In genomic region chr11:22203281-22203680, GRCh38 we compare ENCODE assay signal across 22 cellular contexts. TPM values are rescaled to one million over a fixed set of nuclear protein-coding genes. Genes with fewer than 3 reads are reported as not detected.
DNase-seq lines count a peak whose midpoint lies in the region; ATAC-seq lines count a peak whose summit lies in the region.
"Had no signal": no experiment of that assay in that cellular context is flagged by ENCODE, and none has a peak within 500 bp of the region (broad histone marks: within the 10 kb centered on the region; RNA-seq: fewer than 3 reads in every experiment).

No MANE protein-coding gene starts in this region.

- ATAC-seq in GM18517 (IDR thresholded peaks at IDR 0.05; ENCODE audit: unreplicated experiment) = peak; percentile 93
- ATAC-seq in GM19452 (IDR thresholded peaks at IDR 0.05; ENCODE audit: unreplicated experiment) = peak; percentile 77
- ATAC-seq in HG02870 (IDR thresholded peaks at IDR 0.05; ENCODE audit: unreplicated experiment) = peak; percentile 70
- ATAC-seq in HG03565 (IDR thresholded peaks at IDR 0.05; ENCODE audit: unreplicated experiment) = peak; percentile 77
- no peak for ATAC-seq in natural killer cell treated with Interleukin-12 subunit alpha and Interleukin-12 subunit beta and Interleukin-15 and Interleukin-18, amount 100 ng/mL, for 72 hours
- ATAC-seq: activated T-cell treated with anti-CD3 and anti-CD28 coated beads, Interleukin-2, amount 50 U/mL, for 4 hours; HCT116; stimulated activated memory B cell treated with anti-CD40 and anti-IgM and Interleukin-4, amounts not matched to agents 10 μg/mL and 1 μg/mL and 100 μg/mL, for 72 hours had no signal

- no peak overlapping the region for H3K4me3 Mint-ChIP-seq in natural killer cell treated with Interleukin-12 subunit alpha and Interleukin-12 subunit beta and Interleukin-15 and Interleukin-18, amount 100 ng/mL, for 72 hours
- H3K4me3 Mint-ChIP-seq: activated naive CD4-positive, alpha-beta T cell treated with anti-CD3 and anti-CD28 coated beads, Interleukin-2, amount 10 ng/mL, durations not matched to agents 7 days and 5 days; activated T-cell treated with anti-CD3 and anti-CD28 coated beads, Interleukin-2, amount 50 U/mL, for 4 hours; dendritic cell treated with granulocyte-macrophage colony-stimulating factor and Interleukin-4, amounts not matched to agents 40 ng/mL and 50 ng/mL, for 4 days; stimulated activated memory B cell treated with anti-CD40 and anti-IgM and Interleukin-4, amounts not matched to agents 10 μg/mL and 1 μg/mL and 100 μg/mL, for 72 hours; T-helper 1 cell treated with Interleukin-12 subunit alpha and Interleukin-12 subunit beta and Interleukin-4 antibody, amounts not matched to agents 30 μg/mL and 1 μg/mL, for 36 hours had no signal

- H3K4me1 Mint-ChIP-seq in natural killer cell treated with Interleukin-12 subunit alpha and Interleukin-12 subunit beta and Interleukin-15 and Interleukin-18, amount 100 ng/mL, for 72 hours (ENCODE audit: low read depth in 2 of 2) = no peaks in the 10 kb centered on the region
- H3K4me1 Mint-ChIP-seq: activated naive CD4-positive, alpha-beta T cell treated with anti-CD3 and anti-CD28 coated beads, Interleukin-2, amount 10 ng/mL, durations not matched to agents 7 days and 5 days; stimulated activated memory B cell treated with anti-CD40 and anti-IgM and Interleukin-4, amounts not matched to agents 10 μg/mL and 1 μg/mL and 100 μg/mL, for 72 hours had no signal

- H3K36me3 Mint-ChIP-seq in natural killer cell treated with Interleukin-12 subunit alpha and Interleukin-12 subunit beta and Interleukin-15 and Interleukin-18, amount 100 ng/mL, for 72 hours = no peaks in the 10 kb centered on the region
- H3K36me3 Mint-ChIP-seq: activated naive CD4-positive, alpha-beta T cell treated with anti-CD3 and anti-CD28 coated beads, Interleukin-2, amount 10 ng/mL, durations not matched to agents 7 days and 5 days; stimulated activated memory B cell treated with anti-CD40 and anti-IgM and Interleukin-4, amounts not matched to agents 10 μg/mL and 1 μg/mL and 100 μg/mL, for 72 hours had no signal

- no peaks in the 10 kb centered on the region for H3K27me3 Mint-ChIP-seq in natural killer cell treated with Interleukin-12 subunit alpha and Interleukin-12 subunit beta and Interleukin-15 and Interleukin-18, amount 100 ng/mL, for 72 hours
- H3K27me3 Mint-ChIP-seq: activated naive CD4-positive, alpha-beta T cell treated with anti-CD3 and anti-CD28 coated beads, Interleukin-2, amount 10 ng/mL, durations not matched to agents 7 days and 5 days; dendritic cell treated with granulocyte-macrophage colony-stimulating factor and Interleukin-4, amounts not matched to agents 40 ng/mL and 50 ng/mL, for 4 days; stimulated activated memory B cell treated with anti-CD40 and anti-IgM and Interleukin-4, amounts not matched to agents 10 μg/mL and 1 μg/mL and 100 μg/mL, for 72 hours had no signal

- H3K27ac Mint-ChIP-seq in natural killer cell treated with Interleukin-12 subunit alpha and Interleukin-12 subunit beta and Interleukin-15 and Interleukin-18, amount 100 ng/mL, for 72 hours = no peak overlapping the region
- H3K27ac Mint-ChIP-seq: activated naive CD4-positive, alpha-beta T cell treated with anti-CD3 and anti-CD28 coated beads, Interleukin-2, amount 10 ng/mL, durations not matched to agents 7 days and 5 days; dendritic cell treated with granulocyte-macrophage colony-stimulating factor and Interleukin-4, amounts not matched to agents 40 ng/mL and 50 ng/mL, for 4 days; stimulated activated memory B cell treated with anti-CD40 and anti-IgM and Interleukin-4, amounts not matched to agents 10 μg/mL and 1 μg/mL and 100 μg/mL, for 72 hours; T-helper 1 cell treated with Interleukin-12 subunit alpha and Interleukin-12 subunit beta and Interleukin-4 antibody, amounts not matched to agents 30 μg/mL and 1 μg/mL, for 36 hours had no signal

- DNase-seq in GOT3 (lab: John Stamatoyannopoulos, UW) (no peak), KG1 (lab: John Stamatoyannopoulos, UW) (no peak), NCI-H69 (lab: John Stamatoyannopoulos, UW) (no peak)
- DNase-seq in natural killer cell treated with Interleukin-12 subunit alpha and Interleukin-12 subunit beta and Interleukin-15 and Interleukin-18, amount 100 ng/mL, for 72 hours (ENCODE audit: low spot score) = no peak
- DNase-seq: activated naive CD4-positive, alpha-beta T cell treated with anti-CD3 and anti-CD28 coated beads, Interleukin-2, amount 10 ng/mL, durations not matched to agents 7 days and 5 days; activated T-cell treated with anti-CD3 and anti-CD28 coated beads, Interleukin-2, amount 50 U/mL, for 4 hours; anterior cingulate cortex; glutamatergic neuron; Kasumi-1; NCI-H1694; NCI-H2171; NCI-H524 treated with DMSO at 0.1 percent for 48 hours; stimulated activated CD4-positive, alpha-beta T cell treated with anti-CD3 and anti-CD28 coated beads, Interleukin-1b, Interleukin-23, amount 100 ng/mL, for 48 hours had no signal

- no peaks in the 10 kb centered on the region for H3K9me3 Mint-ChIP-seq in natural killer cell treated with Interleukin-12 subunit alpha and Interleukin-12 subunit beta and Interleukin-15 and Interleukin-18, amount 100 ng/mL, for 72 hours
- H3K9me3 Mint-ChIP-seq: activated naive CD4-positive, alpha-beta T cell treated with anti-CD3 and anti-CD28 coated beads, Interleukin-2, amount 10 ng/mL, durations not matched to agents 7 days and 5 days; activated T-cell treated with anti-CD3 and anti-CD28 coated beads, Interleukin-2, amount 50 U/mL, for 4 hours; dendritic cell treated with granulocyte-macrophage colony-stimulating factor and Interleukin-4, amounts not matched to agents 40 ng/mL and 50 ng/mL, for 4 days; stimulated activated memory B cell treated with anti-CD40 and anti-IgM and Interleukin-4, amounts not matched to agents 10 μg/mL and 1 μg/mL and 100 μg/mL, for 72 hours; T-helper 1 cell treated with Interleukin-12 subunit alpha and Interleukin-12 subunit beta and Interleukin-4 antibody, amounts not matched to agents 30 μg/mL and 1 μg/mL, for 36 hours had no signal

RNA-seq across cellular contexts. Expression of gene ANO5, which starts 10.4 kb away (rescaled TPM):
- total RNA-seq in natural killer cell treated with Interleukin-12 subunit alpha and Interleukin-12 subunit beta and Interleukin-15 and Interleukin-18, amount 100 ng/mL, for 72 hours = not detected
- total RNA-seq: RPMI7951 had no signal

Comparison
In these comparisons a context has a peak if more than half of its experiments do, and no peak if none do; other contexts are left out.
1. ATAC-seq: peak in GM18517 (single experiment), GM19452 (single experiment), HG02870 (single experiment) and HG03565 (single experiment); none in natural killer cell treated with Interleukin-12 subunit alpha and Interleukin-12 subunit beta and Interleukin-15 and Interleukin-18, amount 100 ng/mL, for 72 hours (0 of 2).